Comparison of ENCODE assay signal across 2 cellular contexts in genomic region chr6:73714227-73714626, GRCh38.
TF ChIP-seq lines count a peak whose summit lies in the region.

No MANE protein-coding gene starts in this region.

TF ChIP-seq in GM12878, 131 proteins besides CTCF, POLR2A, EP300 and RAD21:
- no peak for TF ChIP-seq TCF7 (IDR thresholded peaks at IDR 0.05; ENCODE audit: borderline replicate concordance)

TF ChIP-seq in HepG2, 621 proteins besides CTCF, POLR2A, EP300 and RAD21:
- TF ChIP-seq ZC3H4 (CRISPR knock-in tag; IDR thresholded peaks at IDR 0.05; ENCODE audit: borderline replicate concordance) (no peak), TRIM24 (CRISPR knock-in tag; IDR thresholded peaks at IDR 0.05) (no peak), ZNF574 (CRISPR knock-in tag; IDR thresholded peaks at IDR 0.05) (no peak), BORCS8-MEF2B (CRISPR knock-in tag; IDR thresholded peaks at IDR 0.05) (no peak), ZBTB39 (CRISPR knock-in tag; IDR thresholded peaks at IDR 0.05) (no peak), TBL1XR1 (IDR thresholded peaks at IDR 0.05; ENCODE audit: borderline replicate concordance, low read length, partially characterized antibody) (no peak), ZNF275 (CRISPR knock-in tag; IDR thresholded peaks at IDR 0.05; ENCODE audit: borderline replicate concordance) (no peak), NFRKB (IDR thresholded peaks at IDR 0.05) (no peak), MEIS1 (CRISPR knock-in tag; IDR thresholded peaks at IDR 0.05; ENCODE audit: borderline replicate concordance) (no peak), ZNF703 (CRISPR knock-in tag; IDR thresholded peaks at IDR 0.05; ENCODE audit: borderline replicate concordance) (no peak), DZIP1 (CRISPR knock-in tag; IDR thresholded peaks at IDR 0.05) (no peak), SMC3 (IDR thresholded peaks at IDR 0.05; ENCODE audit: low read length) (no peak), MAFG (CRISPR knock-in tag; IDR thresholded peaks at IDR 0.05) (no peak), IKZF1 (IDR thresholded peaks at IDR 0.05) (no peak), ZNF296 (CRISPR knock-in tag; conservative IDR thresholded peaks at IDR 0.05) (no peak), ZFP1 (CRISPR knock-in tag; IDR thresholded peaks at IDR 0.05) (no peak), ZNF263 (CRISPR knock-in tag; IDR thresholded peaks at IDR 0.05) (no peak), ZSCAN20 (CRISPR knock-in tag; IDR thresholded peaks at IDR 0.05; ENCODE audit: borderline replicate concordance) (no peak), ZNF24 (IDR thresholded peaks at IDR 0.05) (no peak)
TF ChIP-seq in HepG2: peak in this region for 0.
